In genomic region chr2:170298115-170298514, GRCh38 we compare ENCODE assay signal across 12 cellular contexts.
DNase-seq lines count a peak whose midpoint lies in the region; ATAC-seq, FAIRE-seq and TF ChIP-seq lines count a peak whose summit lies in the region.
"Had no signal": no experiment of that assay in that cellular context is flagged by ENCODE, and none has a peak within 500 bp of the region (broad histone marks: within the 10 kb centered on the region; RNA-seq: fewer than 3 reads in every experiment).

No MANE protein-coding gene starts in this region.

- CTCF ChIA-PET in GM12878 (lab: Yijun Ruan, JAX): interaction anchor here (0.8 to 1.7 kb wide), 5 partner anchors 9 to 62 kb away, joined by 3 to 5 read pairs (median 3); no protein-coding TSS in a partner anchor

- POLR2A ChIA-PET in GM12878 (lab: Charles Lee): no interaction called here

- peaks cover 23% of the 10 kb centered on the region for H3K27me3 Mint-ChIP-seq in T-helper 2 cell treated with Interferon-gamma antibody and Interleukin-4, amounts not matched to agents 5 μg/mL and 100 μg/mL, for 36 hours (ENCODE audit: low read depth)

- H3K9me3 ChIP-seq in GM12878 (replicated peaks; ENCODE audit: control insufficient read depth, insufficient read depth, low read length): no peaks in the 10 kb centered on the region; the same call in 2 of the 3 replicates
- no peaks in the 10 kb centered on the region for H3K9me3 ChIP-seq in hepatocyte (ENCODE audit: low read depth)

- ATAC-seq in GM18517 (IDR thresholded peaks at IDR 0.05; ENCODE audit: unreplicated experiment) (peak; percentile 71), GM21381 (IDR thresholded peaks at IDR 0.05; ENCODE audit: unreplicated experiment) (peak; percentile 91), HG03066 (IDR thresholded peaks at IDR 0.05; ENCODE audit: low read depth, unreplicated experiment) (peak; percentile 87), GM12878 (peak; percentile 99)

- no peaks in the 10 kb centered on the region for H3K36me3 Mint-ChIP-seq in T-helper 2 cell treated with Interferon-gamma antibody and Interleukin-4, amounts not matched to agents 5 μg/mL and 100 μg/mL, for 36 hours (ENCODE audit: low read depth)

- H3K4me3 Mint-ChIP-seq in T-helper 2 cell treated with Interferon-gamma antibody and Interleukin-4, amounts not matched to agents 5 μg/mL and 100 μg/mL, for 36 hours: no peak overlapping the region

- H3K9me3 Mint-ChIP-seq in T-helper 2 cell treated with Interferon-gamma antibody and Interleukin-4, amounts not matched to agents 5 μg/mL and 100 μg/mL, for 36 hours: no peaks in the 10 kb centered on the region

- H3K4me1 ChIP-seq in GM12878 (ENCODE audit: control insufficient read depth, insufficient read depth, low read length) (no peaks in the 10 kb centered on the region), hepatocyte (ENCODE audit: insufficient read depth) (no peaks in the 10 kb centered on the region)

- H2AFZ ChIP-seq in GM12878 (ENCODE audit: control insufficient read depth, low read depth, low read length): no peak overlapping the region
- H2AFZ ChIP-seq in hepatocyte: no peak overlapping the region

- DNase-seq in GM12878 (ENCODE audit: low read depth, low spot score) (peak; percentile 47), NCI-H524 (lab: John Stamatoyannopoulos, UW) (no peak), hepatocyte (ENCODE audit: low spot score) (no peak), retina (no peak)
- no peak for DNase-seq in T-helper 2 cell treated with Interferon-gamma antibody and Interleukin-4, amounts not matched to agents 5 μg/mL and 100 μg/mL, for 36 hours (ENCODE audit: low spot score)
- DNase-seq: activated naive CD4-positive, alpha-beta T cell treated with anti-CD3 and anti-CD28 coated beads, Interleukin-2, amount 50 U/mL, for 16 hours; GF-D8; T1000 had no signal

- no peaks in the 10 kb centered on the region for H3K27me3 ChIP-seq in GM12878 (replicated peaks in 1 of 2; ENCODE audit: control insufficient read depth in 2 of 2, insufficient read depth in 2 of 2, low read length in 1 of 2)
- no peaks in the 10 kb centered on the region for H3K27me3 ChIP-seq in hepatocyte

- no peak overlapping the region for H3K9ac ChIP-seq in GM12878 (ENCODE audit: control insufficient read depth, insufficient read depth, low read length)

- RAD21 ChIA-PET in GM12878 (lab: Charles Lee; ENCODE audit: unreplicated experiment): interaction anchor here (0.6 to 3.1 kb wide), 6 partner anchors 26 to 648 kb away, joined by 3 to 8 read pairs (median 4); no protein-coding TSS in a partner anchor

- peak in 1 of 2 experiments; percentile 41; a peak in 1 of 4 replicates for TF ChIP-seq EP300 in GM12878 (IDR thresholded peaks at IDR 0.05; ENCODE audit: borderline replicate concordance in 1 of 2, control insufficient read depth in 1 of 2, low read depth in 2 of 2, low read length in 2 of 2)

- H3K79me2 ChIP-seq in GM12878 (ENCODE audit: control insufficient read depth, insufficient read depth, low read length): no peaks in the 10 kb centered on the region
- H3K79me2 ChIP-seq in hepatocyte: no peaks in the 10 kb centered on the region

- no peak overlapping the region for H3K4me2 ChIP-seq in GM12878 (ENCODE audit: control insufficient read depth, insufficient read depth)
- H3K4me2 ChIP-seq in hepatocyte: no peak overlapping the region

- in situ Hi-C loops in GM12878 (cut with MboI): no loop called here

- peak; percentile 23 for FAIRE-seq in GM12878 (lab: Jason Lieb, UNC)

- SMC1A ChIA-PET in GM12878 (lab: Charles Lee; ENCODE audit: uncharacterized antibody, unreplicated experiment): interaction anchor here (0.6 to 3.0 kb wide), 10 partner anchors 9 to 120 kb away, joined by 3 to 16 read pairs (median 5); partner anchors contain the start of gene MYO3B

- WGBS in GM12878 (ENCODE audit: insufficient coverage, insufficient replicate concordance, low lambda C conversion rate, missing lambda C conversion rate): 88% methylated on average over 1 of the region's 1 CpG
- 86% methylated on average over 1 of the region's 1 CpG for WGBS in hepatocyte (ENCODE audit: low lambda C conversion rate, missing lambda C conversion rate)

- peaks cover 7% of the 10 kb centered on the region for H3K4me1 Mint-ChIP-seq in T-helper 2 cell treated with Interferon-gamma antibody and Interleukin-4, amounts not matched to agents 5 μg/mL and 100 μg/mL, for 36 hours (ENCODE audit: low read depth)

- H3K4me3 ChIP-seq in GM12878 (no peak overlapping the region), hepatocyte (no peak overlapping the region)

- H3K36me3 ChIP-seq in GM12878 (ENCODE audit: control insufficient read depth in 2 of 2, insufficient read depth in 2 of 2, low read length in 1 of 2) (no peaks in the 10 kb centered on the region), hepatocyte (replicated peaks; ENCODE audit: insufficient read depth, low read depth) (no peaks in the 10 kb centered on the region)

- TF ChIP-seq POLR2A in GM12878 (IDR thresholded peaks at IDR 0.05; ENCODE audit: low read depth, low read length): no peak

- no peak for TF ChIP-seq CTCF in GM12878 (IDR thresholded peaks at IDR 0.05 in 2 of 3, conservative IDR thresholded peaks at IDR 0.05 in 1 of 3; ENCODE audit: control insufficient read depth in 2 of 3, extremely low read depth in 1 of 3, insufficient read depth in 1 of 3, low read depth in 3 of 3, low read length in 3 of 3)
- no peak for TF ChIP-seq CTCF in hepatocyte (IDR thresholded peaks at IDR 0.05; ENCODE audit: poor library complexity)

- H4K20me1 ChIP-seq in GM12878 (ENCODE audit: control insufficient read depth, insufficient read depth) (no peaks in the 10 kb centered on the region), hepatocyte (ENCODE audit: insufficient read depth, poor library complexity, severe bottlenecking) (no peaks in the 10 kb centered on the region)

- intact Hi-C loops in GM12878 (cut with micrococcal nuclease; ENCODE audit: unreplicated experiment): no loop called here

- BruUV-seq in GM12878 (replicated peaks; lab: Mats Ljungman, UMichigan): no TSS peak

- H3K9me2 ChIP-seq in hepatocyte (replicated peaks; ENCODE audit: insufficient read depth): no peaks in the 10 kb centered on the region

- H3K27ac ChIP-seq in GM12878 (ENCODE audit: control insufficient read depth, insufficient read depth): no peak overlapping the region
- H3K27ac ChIP-seq in hepatocyte: no peak overlapping the region
- H3K27ac ChIP-seq: C4-2B had no signal

- TF ChIP-seq RAD21 in GM12878 (IDR thresholded peaks at IDR 0.05; ENCODE audit: insufficient read depth, low read depth, low read length): no peak

- no peak overlapping the region for H3K27ac Mint-ChIP-seq in T-helper 2 cell treated with Interferon-gamma antibody and Interleukin-4, amounts not matched to agents 5 μg/mL and 100 μg/mL, for 36 hours

TF ChIP-seq in GM12878, 131 proteins besides CTCF, POLR2A, EP300 and RAD21 (continues in another document):
- TF ChIP-seq RFX5 (IDR thresholded peaks at IDR 0.05; ENCODE audit: low read depth, low read length) (peak; percentile 82), ZSCAN29 (IDR thresholded peaks at IDR 0.05) (no peak), DPF2 (IDR thresholded peaks at IDR 0.05) (peak; percentile 72), EED (IDR thresholded peaks at IDR 0.05; ENCODE audit: low read depth) (no peak), SUZ12 (IDR thresholded peaks at IDR 0.05; ENCODE audit: unreplicated experiment) (no peak), YBX1 (IDR thresholded peaks at IDR 0.05) (no peak), ZBTB33 (IDR thresholded peaks at IDR 0.05) (no peak), WRNIP1 (IDR thresholded peaks at IDR 0.05; ENCODE audit: borderline replicate concordance, low read depth, low read length) (no peak), FOS (IDR thresholded peaks at IDR 0.05; ENCODE audit: borderline replicate concordance, extremely low read depth, insufficient read length) (no peak), MEF2B (IDR thresholded peaks at IDR 0.05; ENCODE audit: partially characterized antibody, poor library complexity, severe bottlenecking) (peak; percentile 91), CEBPB (IDR thresholded peaks at IDR 0.05; ENCODE audit: borderline replicate concordance in 1 of 2, low read depth in 2 of 2, low read length in 2 of 2) (no peak), HDAC6 (IDR thresholded peaks at IDR 0.05; ENCODE audit: unreplicated experiment) (no peak), PML (IDR thresholded peaks at IDR 0.05; ENCODE audit: low read length) (no peak), JUND (IDR thresholded peaks at IDR 0.05; ENCODE audit: low read depth, low read length) (no peak), SIN3A (IDR thresholded peaks at IDR 0.05; ENCODE audit: low read depth, low read length) (no peak)
- TF ChIP-seq, protein P1, sequence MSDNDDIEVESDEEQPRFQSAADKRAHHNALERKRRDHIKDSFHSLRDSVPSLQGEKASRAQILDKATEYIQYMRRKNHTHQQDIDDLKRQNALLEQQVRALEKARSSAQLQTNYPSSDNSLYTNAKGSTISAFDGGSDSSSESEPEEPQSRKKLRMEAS (IDR thresholded peaks at IDR 0.05; ENCODE audit: low read depth, low read length): no peak
